In the genomic region with DNA sequence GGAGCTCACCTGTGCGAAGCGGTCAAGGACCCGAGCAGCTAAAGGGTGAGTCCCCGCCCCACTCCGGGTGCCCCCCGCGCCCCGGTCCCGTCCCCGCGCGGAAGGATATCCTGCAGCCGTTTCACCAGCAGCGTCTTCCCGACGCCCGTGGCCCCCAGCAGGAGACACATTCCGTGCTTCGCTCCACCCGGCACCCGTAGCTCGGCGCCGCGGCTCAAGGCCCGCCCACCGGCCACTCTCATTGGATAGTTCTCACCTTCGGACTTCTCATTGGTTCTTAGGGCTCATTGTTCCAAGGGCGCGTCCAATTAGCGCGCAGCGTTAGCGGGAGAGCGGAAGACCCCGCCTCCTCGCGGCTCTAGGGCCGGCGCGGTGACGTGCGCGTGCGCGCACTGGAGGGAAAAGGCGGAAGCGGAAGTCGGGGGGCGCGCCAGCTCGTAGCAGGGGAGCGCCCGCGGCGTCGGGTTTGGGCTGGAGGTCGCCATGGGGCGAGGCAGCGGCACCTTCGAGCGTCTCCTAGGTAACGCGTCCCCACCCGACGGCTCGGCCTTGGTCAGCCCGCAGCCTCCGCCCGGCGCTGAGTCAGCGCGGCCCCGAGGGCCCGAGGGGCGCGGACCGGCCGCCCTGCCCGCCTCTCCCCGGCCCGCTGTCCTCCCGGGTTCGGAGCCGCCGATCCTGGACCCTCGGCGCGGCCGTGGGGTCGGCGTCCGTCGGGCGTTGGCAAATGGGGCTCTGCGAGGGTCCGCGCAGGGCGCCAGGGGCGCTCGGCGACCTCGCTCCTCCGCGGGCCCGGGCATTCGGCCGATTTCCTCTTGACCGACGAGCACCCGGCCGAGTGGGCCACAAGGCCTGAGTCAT, we compare ENCODE assay signal across 1 cellular context.
A peak's percentile ranks its signal among the peaks of the same experiment; 100 is the strongest.
TF ChIP-seq lines count a peak whose summit lies in the region.

A gene with protein sequence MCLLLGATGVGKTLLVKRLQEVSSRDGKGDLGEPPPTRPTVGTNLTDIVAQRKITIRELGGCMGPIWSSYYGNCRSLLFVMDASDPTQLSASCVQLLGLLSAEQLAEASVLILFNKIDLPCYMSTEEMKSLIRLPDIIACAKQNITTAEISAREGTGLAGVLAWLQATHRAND (minus strand): TSS at position 214 of the 858 bp plus-strand sequence. CDS start 44 bp downstream, at position 170.
A gene with protein sequence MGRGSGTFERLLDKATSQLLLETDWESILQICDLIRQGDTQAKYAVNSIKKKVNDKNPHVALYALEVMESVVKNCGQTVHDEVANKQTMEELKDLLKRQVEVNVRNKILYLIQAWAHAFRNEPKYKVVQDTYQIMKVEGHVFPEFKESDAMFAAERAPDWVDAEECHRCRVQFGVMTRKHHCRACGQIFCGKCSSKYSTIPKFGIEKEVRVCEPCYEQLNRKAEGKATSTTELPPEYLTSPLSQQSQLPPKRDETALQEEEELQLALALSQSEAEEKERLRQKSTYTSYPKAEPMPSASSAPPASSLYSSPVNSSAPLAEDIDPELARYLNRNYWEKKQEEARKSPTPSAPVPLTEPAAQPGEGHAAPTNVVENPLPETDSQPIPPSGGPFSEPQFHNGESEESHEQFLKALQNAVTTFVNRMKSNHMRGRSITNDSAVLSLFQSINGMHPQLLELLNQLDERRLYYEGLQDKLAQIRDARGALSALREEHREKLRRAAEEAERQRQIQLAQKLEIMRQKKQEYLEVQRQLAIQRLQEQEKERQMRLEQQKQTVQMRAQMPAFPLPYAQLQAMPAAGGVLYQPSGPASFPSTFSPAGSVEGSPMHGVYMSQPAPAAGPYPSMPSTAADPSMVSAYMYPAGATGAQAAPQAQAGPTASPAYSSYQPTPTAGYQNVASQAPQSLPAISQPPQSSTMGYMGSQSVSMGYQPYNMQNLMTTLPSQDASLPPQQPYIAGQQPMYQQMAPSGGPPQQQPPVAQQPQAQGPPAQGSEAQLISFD (plus strand): TSS at position 428 of the 858 bp plus-strand sequence. CDS start 56 bp downstream, at position 484.

TF ChIP-seq in H1, 55 proteins besides CTCF, POLR2A, EP300 and RAD21:
- TF ChIP-seq SP2 (IDR thresholded peaks at IDR 0.05; ENCODE audit: low read length) (peak; percentile 83), CREB1 (IDR thresholded peaks at IDR 0.05) (peak; percentile 80), BACH1 (IDR thresholded peaks at IDR 0.05; ENCODE audit: low read length) (peak; percentile 16; the same call in 1 of the 2 replicates), GABPA (IDR thresholded peaks at IDR 0.05; ENCODE audit: borderline replicate concordance, insufficient read depth, low read length) (peak; percentile 89), SP4 (IDR thresholded peaks at IDR 0.05; ENCODE audit: low read length) (0 out of 2 replicates have a peak, but pooled peaks have one; percentile 43), SP1 (IDR thresholded peaks at IDR 0.05; ENCODE audit: low read depth, low read length) (peak; percentile 97), KDM4A (IDR thresholded peaks at IDR 0.05; ENCODE audit: low read depth, low read length, severe bottlenecking) (peak; percentile 71), POU5F1 (IDR thresholded peaks at IDR 0.05; ENCODE audit: low read depth, low read length) (no peak), TAF1 (IDR thresholded peaks at IDR 0.05; ENCODE audit: low read depth, low read length) (peak; percentile 51; the same call in 1 of the 2 replicates), SIN3A (conservative IDR thresholded peaks at IDR 0.05 in 1 of 2, IDR thresholded peaks at IDR 0.05 in 1 of 2; ENCODE audit: low read depth in 1 of 2, low read length in 2 of 2) (peak in 1 of 2 experiments; percentile 93; a peak in 3 of 4 replicates), MAFK (IDR thresholded peaks at IDR 0.05; ENCODE audit: low read depth, low read length) (no peak; the same call in 1 of the 2 replicates), RBBP5 (IDR thresholded peaks at IDR 0.05; ENCODE audit: borderline replicate concordance, low read depth, low read length) (peak; percentile 66), TBP (IDR thresholded peaks at IDR 0.05; ENCODE audit: low read depth, low read length) (peak; percentile 31; the same call in 1 of the 2 replicates), HDAC6 (IDR thresholded peaks at IDR 0.05; ENCODE audit: low read depth, low read length) (no peak), PHF8 (conservative IDR thresholded peaks at IDR 0.05; ENCODE audit: low read depth, low read length) (peak; percentile 58), ASH2L (IDR thresholded peaks at IDR 0.05; ENCODE audit: low read length) (peak; percentile 38), KDM5A (IDR thresholded peaks at IDR 0.05; ENCODE audit: low read length) (0 out of 2 replicates have a peak, but pooled peaks have one; percentile 40), TAF7 (optimal IDR thresholded peaks at IDR 0.05; ENCODE audit: borderline replicate concordance, low read depth, low read length) (no peak), TEAD4 (IDR thresholded peaks at IDR 0.05; ENCODE audit: low read depth, low read length) (peak; percentile 93), NRF1 (IDR thresholded peaks at IDR 0.05; ENCODE audit: low read depth, low read length) (peak; percentile 72), CHD2 (IDR thresholded peaks at IDR 0.05; ENCODE audit: low read length) (peak; percentile 88)
- TF ChIP-seq, protein P1, sequence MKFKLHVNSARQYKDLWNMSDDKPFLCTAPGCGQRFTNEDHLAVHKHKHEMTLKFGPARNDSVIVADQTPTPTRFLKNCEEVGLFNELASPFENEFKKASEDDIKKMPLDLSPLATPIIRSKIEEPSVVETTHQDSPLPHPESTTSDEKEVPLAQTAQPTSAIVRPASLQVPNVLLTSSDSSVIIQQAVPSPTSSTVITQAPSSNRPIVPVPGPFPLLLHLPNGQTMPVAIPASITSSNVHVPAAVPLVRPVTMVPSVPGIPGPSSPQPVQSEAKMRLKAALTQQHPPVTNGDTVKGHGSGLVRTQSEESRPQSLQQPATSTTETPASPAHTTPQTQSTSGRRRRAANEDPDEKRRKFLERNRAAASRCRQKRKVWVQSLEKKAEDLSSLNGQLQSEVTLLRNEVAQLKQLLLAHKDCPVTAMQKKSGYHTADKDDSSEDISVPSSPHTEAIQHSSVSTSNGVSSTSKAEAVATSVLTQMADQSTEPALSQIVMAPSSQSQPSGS (IDR thresholded peaks at IDR 0.05; ENCODE audit: low read length), result no peak
- TF ChIP-seq, protein P2, sequence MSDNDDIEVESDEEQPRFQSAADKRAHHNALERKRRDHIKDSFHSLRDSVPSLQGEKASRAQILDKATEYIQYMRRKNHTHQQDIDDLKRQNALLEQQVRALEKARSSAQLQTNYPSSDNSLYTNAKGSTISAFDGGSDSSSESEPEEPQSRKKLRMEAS (IDR thresholded peaks at IDR 0.05), result peak; percentile 26; the same call in 1 of the 2 replicates
